Comparison of ENCODE assay signal across 23 cellular contexts in genomic region chr3:107545680-107546120, GRCh38. TPM values are rescaled to one million over a fixed set of nuclear protein-coding genes. Genes with fewer than 3 reads are reported as not detected.
DNase-seq lines count a peak whose midpoint lies in the region; ATAC-seq and TF ChIP-seq lines count a peak whose summit lies in the region.
"Had no signal": no experiment of that assay in that cellular context is flagged by ENCODE, and none has a peak within 500 bp of the region (broad histone marks: within the 10 kb centered on the region; RNA-seq: fewer than 3 reads in every experiment).

No MANE protein-coding gene starts in this region.

- peaks cover 11 to 21% of the 10 kb centered on the region in 2 experiments; a peak in 3 of 4 replicates for H3K79me1 ChIP-seq in IMR-90 (ENCODE audit: low read depth in 1 of 2, low read length in 2 of 2)

- no peak for TF ChIP-seq RAD21 in IMR-90 (IDR thresholded peaks at IDR 0.05; ENCODE audit: low read length)

- intact Hi-C loops in left ventricle myocardium inferior (cut with micrococcal nuclease), result no loop called here
- intact Hi-C loops in IMR-90 (cut with micrococcal nuclease), result no loop called here
- intact Hi-C loops in CD14-positive monocyte (cut with micrococcal nuclease), result no loop called here

- WGBS in IMR-90 (ENCODE audit: extremely low coverage in 2 of 2, insufficient read length in 1 of 2), 2 experiments, result no CpG with 5 or more reads among the region's 1 CpG
- 80 to 82% methylated on average over 1 of the region's 1 CpG for WGBS in endodermal cell (ENCODE audit: insufficient coverage in 1 of 2, insufficient read length in 1 of 2), 2 experiments

- no peak overlapping the region for H3K4me3 ChIP-seq in cardiac muscle cell
- no peak overlapping the region for H3K4me3 ChIP-seq in left ventricle myocardium inferior
- H3K4me3 ChIP-seq in IMR-90 (ENCODE audit: insufficient read depth, low read depth, low read length), result no peak overlapping the region
- no peak overlapping the region for H3K4me3 ChIP-seq in endodermal cell (ENCODE audit: low read length)
- H3K4me3 ChIP-seq: hepatocyte, SK-N-MC had no signal

- H2AK9ac ChIP-seq in IMR-90 (replicated peaks; ENCODE audit: low read depth, low read length, poor library complexity), result no peak overlapping the region

- no peak overlapping the region for H2BK120ac ChIP-seq in IMR-90 (ENCODE audit: low read depth, low read length)

- H3K18ac ChIP-seq in IMR-90 (ENCODE audit: low read depth, low read length), result no peak overlapping the region

- H4K91ac ChIP-seq in IMR-90 (ENCODE audit: insufficient read depth, low read depth, low read length), result no peak overlapping the region

- H3K27me3 Mint-ChIP-seq in endodermal cell (ENCODE audit: insufficient read depth), result no peaks in the 10 kb centered on the region
- no peaks in the 10 kb centered on the region for H3K27me3 Mint-ChIP-seq in CD14-positive monocyte (ENCODE audit: low read depth in 3 of 3)
- H3K27me3 Mint-ChIP-seq: activated CD4-positive, alpha-beta T cell treated with anti-CD3 and anti-CD28 coated beads, Interleukin-2, amount 10 ng/mL, durations not matched to agents 7 days and 5 days; activated naive CD4-positive, alpha-beta T cell treated with anti-CD3 and anti-CD28 coated beads, Interleukin-2, amount 50 U/mL, for 24 hours; central memory CD8-positive, alpha-beta T cell had no signal

- no peak overlapping the region for H2AFZ ChIP-seq in IMR-90 (replicated peaks; ENCODE audit: low read length, poor library complexity)
- H2AFZ ChIP-seq: hepatocyte had no signal

- ATAC-seq in IMR-90 (ENCODE audit: low read depth) (no peak; the same call in 1 of the 2 replicates), GM19324 (IDR thresholded peaks at IDR 0.05; ENCODE audit: low FRiP score, unreplicated experiment) (no peak)
- peak; percentile 89 for ATAC-seq in stimulated activated effector memory CD8-positive, alpha-beta T cell treated with anti-CD3 and anti-CD28 coated beads, Interleukin-12 subunit alpha, Interleukin-12 subunit beta, amount 100 ng/mL, for 72 hours
- ATAC-seq: right cardiac atrium had no signal

- H3K4me3 Mint-ChIP-seq in endodermal cell (no peak overlapping the region), CD14-positive monocyte (no peak overlapping the region)
- no peak overlapping the region for H3K4me3 Mint-ChIP-seq in stimulated activated effector memory CD8-positive, alpha-beta T cell treated with anti-CD3 and anti-CD28 coated beads, Interleukin-12 subunit alpha, Interleukin-12 subunit beta, amount 100 ng/mL, for 72 hours
- H3K4me3 Mint-ChIP-seq: activated CD4-positive, alpha-beta T cell treated with anti-CD3 and anti-CD28 coated beads, Interleukin-2, amount 10 ng/mL, durations not matched to agents 7 days and 5 days; activated naive CD4-positive, alpha-beta T cell treated with anti-CD3 and anti-CD28 coated beads, Interleukin-2, amount 50 U/mL, for 24 hours; central memory CD8-positive, alpha-beta T cell had no signal

- H3K4me1 ChIP-seq in cardiac muscle cell (ENCODE audit: low read depth) (no peaks in the 10 kb centered on the region), left ventricle myocardium inferior (peaks cover 11% of the 10 kb centered on the region), IMR-90 (ENCODE audit: control insufficient read depth, insufficient read depth, low read length) (peaks cover 3% of the 10 kb centered on the region; the same call in 1 of the 2 replicates), endodermal cell (ENCODE audit: control insufficient read depth, insufficient read depth, low read length) (no peaks in the 10 kb centered on the region)

- H3K9me3 ChIP-seq in cardiac muscle cell (ENCODE audit: low read depth) (no peaks in the 10 kb centered on the region), left ventricle myocardium inferior (replicated peaks) (peaks cover 4% of the 10 kb centered on the region), IMR-90 (ENCODE audit: control insufficient read depth, insufficient read depth, low read length) (peaks cover 2% of the 10 kb centered on the region; the same call in 1 of the 2 replicates), endodermal cell (ENCODE audit: control insufficient read depth, low read length) (peaks cover 10% of the 10 kb centered on the region)
- H3K9me3 ChIP-seq: neutrophil had no signal

- POLR2A ChIA-PET in IMR-90 (lab: Charles Lee; ENCODE audit: unreplicated experiment), result interaction anchor here (1.0 kb wide), 1 partner anchor 11 kb away, joined by 3 read pairs; no protein-coding TSS in a partner anchor

- H4K5ac ChIP-seq in IMR-90 (ENCODE audit: low read depth, low read length), result no peak overlapping the region

- no peak overlapping the region for H3K4ac ChIP-seq in IMR-90 (ENCODE audit: low read depth, low read length)

- no peaks in the 10 kb centered on the region for H3K27me3 ChIP-seq in cardiac muscle cell
- no peaks in the 10 kb centered on the region for H3K27me3 ChIP-seq in left ventricle myocardium inferior (ENCODE audit: low read depth)
- H3K27me3 ChIP-seq in IMR-90 (ENCODE audit: control insufficient read depth, insufficient read depth, low read length), result no peaks in the 10 kb centered on the region
- H3K27me3 ChIP-seq in endodermal cell (ENCODE audit: control insufficient read depth, insufficient read depth, low read length, poor library complexity, severe bottlenecking), result no peaks in the 10 kb centered on the region
- H3K27me3 ChIP-seq: hepatocyte, neutrophil had no signal

- dilution Hi-C loops in IMR-90 (cut with HindIII; ENCODE audit: low sequenced_read_pairs, unreplicated experiment), result no loop called here

- H2BK5ac ChIP-seq in IMR-90 (ENCODE audit: low read depth, low read length, poor library complexity, severe bottlenecking), result no peak overlapping the region

- no peaks in the 10 kb centered on the region; the same call in 1 of the 2 replicates for H4K20me1 ChIP-seq in IMR-90 (ENCODE audit: insufficient read depth, low read length)

- no peaks in the 10 kb centered on the region for H3K36me3 ChIP-seq in cardiac muscle cell
- H3K36me3 ChIP-seq in left ventricle myocardium inferior, result peaks cover 4% of the 10 kb centered on the region
- H3K36me3 ChIP-seq in IMR-90 (ENCODE audit: control insufficient read depth, insufficient read depth, low read length), result no peaks in the 10 kb centered on the region
- peaks cover 12% of the 10 kb centered on the region for H3K36me3 ChIP-seq in endodermal cell (ENCODE audit: control insufficient read depth, insufficient read depth, low read length)
- H3K36me3 ChIP-seq: neutrophil had no signal

- H3K27ac Mint-ChIP-seq in endodermal cell (peak overlapping the region; percentile 64), CD14-positive monocyte (no peak overlapping the region)
- H3K27ac Mint-ChIP-seq in stimulated activated effector memory CD8-positive, alpha-beta T cell treated with anti-CD3 and anti-CD28 coated beads, Interleukin-12 subunit alpha, Interleukin-12 subunit beta, amount 100 ng/mL, for 72 hours, result no peak overlapping the region
- H3K27ac Mint-ChIP-seq: activated CD4-positive, alpha-beta T cell treated with anti-CD3 and anti-CD28 coated beads, Interleukin-2, amount 10 ng/mL, durations not matched to agents 7 days and 5 days; activated naive CD4-positive, alpha-beta T cell treated with anti-CD3 and anti-CD28 coated beads, Interleukin-2, amount 50 U/mL, for 24 hours had no signal

- no peak overlapping the region for H4K8ac ChIP-seq in IMR-90 (ENCODE audit: low read depth in 2 of 2, low read length in 2 of 2)

- peaks cover 1% of the 10 kb centered on the region for H3K9me3 Mint-ChIP-seq in endodermal cell
- peaks cover 2% of the 10 kb centered on the region for H3K9me3 Mint-ChIP-seq in stimulated activated effector memory CD8-positive, alpha-beta T cell treated with anti-CD3 and anti-CD28 coated beads, Interleukin-12 subunit alpha, Interleukin-12 subunit beta, amount 100 ng/mL, for 72 hours
- H3K9me3 Mint-ChIP-seq in CD14-positive monocyte, result peaks cover 0 to 3% (median 0%) of the 10 kb centered on the region in 7 donors
- H3K9me3 Mint-ChIP-seq: activated naive CD4-positive, alpha-beta T cell treated with anti-CD3 and anti-CD28 coated beads, Interleukin-2, amount 50 U/mL, for 24 hours; central memory CD8-positive, alpha-beta T cell had no signal

- BruUV-seq in IMR-90 (replicated peaks; lab: Mats Ljungman, UMichigan), result no TSS peak

- no peak overlapping the region; the same call in 1 of the 2 replicates for H3K23ac ChIP-seq in IMR-90 (ENCODE audit: low read depth, low read length)

- TF ChIP-seq POLR2A in IMR-90 (IDR thresholded peaks at IDR 0.05; ENCODE audit: low read depth, low read length), result no peak

- TF ChIP-seq CTCF in cardiac muscle cell (IDR thresholded peaks at IDR 0.05; ENCODE audit: low read depth, low read length), result no peak
- no peak for TF ChIP-seq CTCF in left ventricle myocardium inferior (IDR thresholded peaks at IDR 0.05; ENCODE audit: borderline replicate concordance)
- TF ChIP-seq CTCF in IMR-90 (conservative IDR thresholded peaks at IDR 0.05; ENCODE audit: low read depth, low read length), result no peak
- TF ChIP-seq CTCF in endodermal cell (conservative IDR thresholded peaks at IDR 0.05), result no peak
- TF ChIP-seq CTCF in CD14-positive monocyte (IDR thresholded peaks at IDR 0.05), result no peak

- H2AK5ac ChIP-seq in IMR-90 (ENCODE audit: low read depth, low read length), result no peak overlapping the region

- H3K9ac ChIP-seq in IMR-90 (ENCODE audit: low read depth, low read length) (no peak overlapping the region), endodermal cell (ENCODE audit: extremely low read depth, low read length, poor library complexity, severe bottlenecking) (no peak overlapping the region)

- CTCF ChIA-PET in IMR-90 (lab: Yijun Ruan, JAX), result no interaction called here

- no peak overlapping the region for H3K4me2 ChIP-seq in IMR-90 (ENCODE audit: low read depth, low read length)
- H3K4me2 ChIP-seq: hepatocyte had no signal

- in situ Hi-C loops in IMR-90 (cut with MboI; ENCODE audit: low sequenced_read_pairs), result no loop called here

- H3K4me1 Mint-ChIP-seq in endodermal cell (peaks cover 14% of the 10 kb centered on the region), CD14-positive monocyte (peaks cover 4% of the 10 kb centered on the region)
- peaks cover 31% of the 10 kb centered on the region for H3K4me1 Mint-ChIP-seq in stimulated activated effector memory CD8-positive, alpha-beta T cell treated with anti-CD3 and anti-CD28 coated beads, Interleukin-12 subunit alpha, Interleukin-12 subunit beta, amount 100 ng/mL, for 72 hours

- DNase-seq in cardiac muscle cell (ENCODE audit: low read depth in 1 of 2, low spot score in 1 of 2), result peak in 1 of 2 donors; percentile 14
- DNase-seq in left ventricle myocardium inferior, result no peak
- DNase-seq in IMR-90, result peak; percentile 39
- DNase-seq in endodermal cell, result no peak
- DNase-seq in stimulated activated effector memory CD8-positive, alpha-beta T cell treated with anti-CD3 and anti-CD28 coated beads, Interleukin-12 subunit alpha, Interleukin-12 subunit beta, amount 100 ng/mL, for 72 hours (ENCODE audit: low spot score in 2 of 2), result no peak
- DNase-seq in NCI-H510A (lab: John Stamatoyannopoulos, UW), result no peak
- no peak for DNase-seq in CD14-positive monocyte (ENCODE audit: low spot score)
- DNase-seq: activated CD4-positive, alpha-beta T cell treated with anti-CD3 and anti-CD28 coated beads, Interleukin-2, amount 10 ng/mL, durations not matched to agents 7 days and 5 days; AML-193; Calu3; effector CD8-positive, alpha-beta T cell; kidney glomerular epithelial cell; NCI-H1105 treated with DMSO at 0.1 percent for 48 hours; NCI-H2107; NCI-H69; right cardiac atrium; substantia nigra had no signal

- H3K9me1 ChIP-seq in IMR-90 (ENCODE audit: insufficient read depth, low read length), result 0 out of 2 replicates have a peak, but pooled peaks cover 5% of the 10 kb centered on the region

- H2BK20ac ChIP-seq in IMR-90 (ENCODE audit: low read depth, low read length), result no peak overlapping the region

- H3K14ac ChIP-seq in IMR-90 (replicated peaks; ENCODE audit: low read depth, low read length), result no peak overlapping the region; the same call in 1 of the 2 replicates

- H3K27ac ChIP-seq in cardiac muscle cell, result peak overlapping the region; percentile 11
- no peak overlapping the region for H3K27ac ChIP-seq in left ventricle myocardium inferior (replicated peaks)
- no peak overlapping the region for H3K27ac ChIP-seq in IMR-90 (ENCODE audit: insufficient read depth, low read length)
- H3K27ac ChIP-seq in endodermal cell (ENCODE audit: low read depth, low read length), result no peak overlapping the region
- H3K27ac ChIP-seq: hepatocyte, neutrophil, SK-N-MC had no signal

- no peak overlapping the region for H2BK15ac ChIP-seq in IMR-90 (ENCODE audit: low read depth, low read length)

- no peak overlapping the region for H3K56ac ChIP-seq in IMR-90 (ENCODE audit: extremely low read depth, insufficient read depth, low read length)

- H3K36me3 Mint-ChIP-seq in endodermal cell (ENCODE audit: low read depth) (peaks cover 7% of the 10 kb centered on the region), CD14-positive monocyte (peaks cover 4 to 10% of the 10 kb centered on the region in 2 donors)
- H3K36me3 Mint-ChIP-seq in stimulated activated effector memory CD8-positive, alpha-beta T cell treated with anti-CD3 and anti-CD28 coated beads, Interleukin-12 subunit alpha, Interleukin-12 subunit beta, amount 100 ng/mL, for 72 hours, result peaks cover 11% of the 10 kb centered on the region

RNA-seq across cellular contexts. Expression of gene BBX, which starts 22.9 kb away (rescaled TPM):
- total RNA-seq in cardiac muscle cell, result 63.5 and 96.2 TPM in 2 replicates
- 77.5 and 120 TPM in 2 replicates for polyA plus RNA-seq in cardiac muscle cell
- 41.3 TPM for total RNA-seq in left ventricle myocardium inferior
- total RNA-seq in IMR-90 (2012; rRNA removed), result 87.5 and 107 TPM in 2 replicates
- polyA plus RNA-seq in IMR-90 (2012; rRNA removed), result 13.5 and 13.6 TPM in 2 replicates
- polyA plus RNA-seq in IMR-90 (2012; cell fraction: cytosol; rRNA removed), result 10.0 and 10.6 TPM in 2 replicates
- 11.0 and 23.8 TPM in 2 replicates for polyA plus RNA-seq in IMR-90 (2012; cell fraction: nucleus; rRNA removed; ENCODE audit: low replicate concordance)
- 10 to 100 TPM; 34.2 to 41.2 TPM for total RNA-seq in endodermal cell
- polyA plus RNA-seq in endodermal cell (2013, experiment 1 of 2), result 40.5 TPM
- 49.5 TPM for polyA plus RNA-seq in endodermal cell (2013, experiment 2 of 2)
- polyA plus RNA-seq in CD14-positive monocyte, result 10 to 100 TPM; 16.6 to 25.1 TPM
